ENCODE assay signal across 20 cellular contexts in genomic region chrX:118396113-118396512, GRCh38. TPM values are rescaled to one million over a fixed set of nuclear protein-coding genes. Genes with fewer than 3 reads are reported as not detected.
DNase-seq lines count a peak whose midpoint lies in the region; ATAC-seq, FAIRE-seq and TF ChIP-seq lines count a peak whose summit lies in the region.
"Had no signal": no experiment of that assay in that cellular context is flagged by ENCODE, and none has a peak within 500 bp of the region (broad histone marks: within the 10 kb centered on the region; RNA-seq: fewer than 3 reads in every experiment).

No MANE protein-coding gene starts in this region.

- ATAC-seq in pancreas (no peak), GM19463 (IDR thresholded peaks at IDR 0.05; ENCODE audit: unreplicated experiment) (no peak), HG03354 (IDR thresholded peaks at IDR 0.05; ENCODE audit: poor library complexity, severe bottlenecking, unreplicated experiment) (no peak)
- ATAC-seq: CD8-positive, alpha-beta T cell; K562 had no signal

- H3K4me3 ChIP-seq in pancreas (no peak overlapping the region), transverse colon (no peak overlapping the region)
- H3K4me3 ChIP-seq: BLaER1, K562 had no signal

- no peaks in the 10 kb centered on the region for H3K9me3 Mint-ChIP-seq in HFFc6
- H3K9me3 Mint-ChIP-seq: CD8-positive, alpha-beta T cell had no signal

- WGBS in pancreas, 2 donors, result 79 to 98% methylated on average over 1 of the region's 1 CpG
- WGBS in transverse colon (ENCODE audit: low coverage in 1 of 2), 2 donors, result 83 to 100% methylated on average over 1 of the region's 1 CpG

- intact Hi-C loops in pancreas (cut with DNase I) (no loop called here), transverse colon (cut with DNase I; ENCODE audit: low total_unique reads) (no loop called here)

- H3K9me3 ChIP-seq in pancreas (no peaks in the 10 kb centered on the region), transverse colon (no peaks in the 10 kb centered on the region)
- H3K9me3 ChIP-seq: BLaER1 had no signal

- peak overlapping the region; percentile 29; the same call in 1 of the 2 replicates for H3K27ac Mint-ChIP-seq in HFFc6
- H3K27ac Mint-ChIP-seq: CD14-positive monocyte; CD8-positive, alpha-beta T cell had no signal

- H3K4me1 ChIP-seq in pancreas, result no peaks in the 10 kb centered on the region
- no peaks in the 10 kb centered on the region for H3K4me1 ChIP-seq in transverse colon
- H3K4me1 ChIP-seq: BLaER1 had no signal

- TF ChIP-seq CTCF in HFFc6 (IDR thresholded peaks at IDR 0.05) (no peak), pancreas (IDR thresholded peaks at IDR 0.05) (no peak), transverse colon (IDR thresholded peaks at IDR 0.05) (no peak)

- peak; percentile 79 for FAIRE-seq in colon (lab: Jason Lieb, UNC)
- peak; percentile 95 for FAIRE-seq in pancreas (lab: Jason Lieb, UNC)
- FAIRE-seq: A204.1, G401.6, GM12892, K562 had no signal

- no peak for TF ChIP-seq EP300 in transverse colon (IDR thresholded peaks at IDR 0.05; ENCODE audit: low read depth)

- H3K36me3 ChIP-seq in pancreas (peaks cover 0 to 8% (median 0%) of the 10 kb centered on the region in 3 donors), transverse colon (peaks cover 0 to 4% (median 0%) of the 10 kb centered on the region in 4 donors)

- H3K27ac ChIP-seq in pancreas, result no peak overlapping the region
- no peak overlapping the region for H3K27ac ChIP-seq in transverse colon
- H3K27ac ChIP-seq: BLaER1, HL-60 had no signal

- no peak overlapping the region for H3K4me3 Mint-ChIP-seq in HFFc6
- H3K4me3 Mint-ChIP-seq: CD14-positive monocyte; CD8-positive, alpha-beta T cell had no signal

- H3K27me3 ChIP-seq in pancreas (peaks cover 0 to 4% (median 0%) of the 10 kb centered on the region in 4 donors), transverse colon (no peaks in the 10 kb centered on the region)
- H3K27me3 ChIP-seq: BLaER1 had no signal

- H3K4me1 Mint-ChIP-seq in HFFc6 (ENCODE audit: low read depth), result peaks cover 20% of the 10 kb centered on the region
- H3K4me1 Mint-ChIP-seq: CD14-positive monocyte had no signal

- H3K36me3 Mint-ChIP-seq in HFFc6 (ENCODE audit: low read depth), result peaks cover 7% of the 10 kb centered on the region

- in situ Hi-C loops in transverse colon (cut with MboI; ENCODE audit: low pct_ligation_motif_present in 1 of 4, low pct_unique_long_range_greater_than_20kb in 1 of 4, low sequenced_read_pairs in 3 of 4), result no loop called here

- no peaks in the 10 kb centered on the region for H3K27me3 Mint-ChIP-seq in HFFc6 (ENCODE audit: insufficient read depth)

- DNase-seq in HFFc6 (no peak), iris pigment epithelial cell (ENCODE audit: low read depth) (peak; percentile 22), pancreas (no peak), transverse colon (no peak)
- no peak for DNase-seq in effector CD4-positive, alpha-beta T cell
- DNase-seq: Calu3; CD8-positive, alpha-beta T cell; DND-41; GOT3; H7 had no signal

- TF ChIP-seq POLR2A in transverse colon (IDR thresholded peaks at IDR 0.05), result no peak

RNA-seq across cellular contexts. Expression of gene WDR44, which starts 50.2 kb away (rescaled TPM):
- 10 to 100 TPM; 20.4 to 25.8 (median 22.6) TPM for total RNA-seq in HFFc6 (2021; fragmentation: NEBNext Ultra II Directional; extraction: Animal tissue kit (Norgen Biotek cat#: 25700))
- total RNA-seq in pancreas (1 to 10 TPM; 3.1 to 8.9 (median 4.6) TPM), transverse colon (10 to 100 TPM; 10.8 to 31.2 (median 15.0) TPM)
- 1 to 10 TPM; 2.2 to 3.6 TPM for polyA plus RNA-seq in pancreas
